1 cellular context compared by ENCODE assay signal in the genomic region with DNA sequence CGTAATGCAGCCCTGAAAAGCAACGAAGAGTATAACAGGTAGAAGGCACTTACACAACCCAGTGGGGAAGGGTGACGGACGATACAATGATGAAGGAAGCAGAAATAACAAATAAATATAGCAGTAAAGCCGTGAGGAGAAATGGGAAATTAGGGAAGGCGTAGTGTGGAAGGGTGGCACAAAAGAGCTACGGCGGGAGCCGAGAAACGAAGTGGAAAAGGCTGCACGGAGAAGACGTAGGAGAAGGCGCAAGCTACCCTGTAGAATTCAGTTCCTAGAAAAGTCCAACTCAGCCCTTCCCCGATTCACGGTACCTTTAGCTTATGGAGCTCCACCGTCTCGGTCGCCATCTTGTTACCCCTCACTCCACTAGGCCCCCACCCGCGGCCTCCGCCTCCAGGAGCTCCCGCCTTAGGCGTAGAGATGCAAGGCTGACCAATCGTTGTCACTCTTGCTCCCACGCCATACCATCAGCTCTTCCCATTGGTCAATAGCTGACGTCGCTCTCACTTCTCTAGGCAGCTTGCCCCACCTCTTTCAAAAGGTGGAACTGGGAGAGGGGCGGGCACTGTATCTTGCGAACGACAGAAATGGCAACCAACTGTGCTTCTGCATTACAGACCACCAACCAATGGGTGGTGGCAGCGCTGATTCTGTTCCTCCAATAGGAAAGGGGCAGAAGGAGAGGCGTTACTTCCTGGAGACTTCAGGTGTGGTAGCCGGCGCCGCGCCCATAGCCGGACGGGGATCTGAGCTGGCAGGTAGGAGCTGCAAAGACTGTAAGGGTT.
A peak's percentile ranks its signal among the peaks of the same experiment; 100 is the strongest.
TF ChIP-seq lines count a peak whose summit lies in the region.

ORMDL2 (plus strand) TSS at position 690 of the 788 bp plus-strand sequence. CDS start 959 bp downstream, outside the sequence.
A gene with protein sequence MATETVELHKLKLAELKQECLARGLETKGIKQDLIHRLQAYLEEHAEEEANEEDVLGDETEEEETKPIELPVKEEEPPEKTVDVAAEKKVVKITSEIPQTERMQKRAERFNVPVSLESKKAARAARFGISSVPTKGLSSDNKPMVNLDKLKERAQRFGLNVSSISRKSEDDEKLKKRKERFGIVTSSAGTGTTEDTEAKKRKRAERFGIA (minus strand): TSS at position 373 of the 788 bp plus-strand sequence. CDS start 23 bp downstream, at position 350.

TF ChIP-seq in K562, 482 proteins besides CTCF, POLR2A, EP300 and RAD21 (continued from another document and continues in another):
- TF ChIP-seq RBM39 (optimal IDR thresholded peaks at IDR 0.05; ENCODE audit: low read depth, low read length) (peak; percentile 43), SIRT6 (IDR thresholded peaks at IDR 0.05; ENCODE audit: low read depth, low read length) (no peak), THAP7 (CRISPR knock-in tag; IDR thresholded peaks at IDR 0.05) (no peak), ZNF766 (CRISPR knock-in tag; conservative IDR thresholded peaks at IDR 0.05) (no peak), HDAC1 (IDR thresholded peaks at IDR 0.05) (peak in 1 of 2 experiments; percentile 87; a peak in 2 of 4 replicates), ZNF133 (CRISPR knock-in tag; IDR thresholded peaks at IDR 0.05) (no peak), FOSL1 (tag; conservative IDR thresholded peaks at IDR 0.05) (no peak), DDX20 (tag; IDR thresholded peaks at IDR 0.05; ENCODE audit: low read depth) (no peak), ZNF79 (CRISPR knock-in tag; IDR thresholded peaks at IDR 0.05; ENCODE audit: low read depth) (no peak), NFYB (IDR thresholded peaks at IDR 0.05; ENCODE audit: extremely low read depth, insufficient read length) (peak; percentile 95), ZFP36 (IDR thresholded peaks at IDR 0.05; ENCODE audit: low read depth, low read length, partially characterized antibody) (no peak), GATA2 (CRISPR knock-in tag; IDR thresholded peaks at IDR 0.05) (no peak), TAF15 (IDR thresholded peaks at IDR 0.05; ENCODE audit: low read depth, low read length) (no peak), ARID3B (CRISPR knock-in tag; IDR thresholded peaks at IDR 0.05; ENCODE audit: borderline replicate concordance) (no peak), HIVEP1 (CRISPR knock-in tag; IDR thresholded peaks at IDR 0.05) (0 out of 2 replicates have a peak, but pooled peaks have one; percentile 1), HNRNPK (IDR thresholded peaks at IDR 0.05; ENCODE audit: low read depth, low read length, poor library complexity, severe bottlenecking) (no peak), GABPB1 (CRISPR knock-in tag; IDR thresholded peaks at IDR 0.05) (peak; percentile 90), SMAD4 (CRISPR knock-in tag; conservative IDR thresholded peaks at IDR 0.05) (no peak), PTTG1 (tag; IDR thresholded peaks at IDR 0.05; ENCODE audit: low read depth) (no peak), TRIM28 (IDR thresholded peaks at IDR 0.05) (no peak), NBN (IDR thresholded peaks at IDR 0.05; ENCODE audit: low read depth) (no peak; the same call in 1 of the 2 replicates), ZNF280A (IDR thresholded peaks at IDR 0.05; ENCODE audit: low read depth, partially characterized antibody) (peak; percentile 8), TCF3 (CRISPR knock-in tag; IDR thresholded peaks at IDR 0.05) (no peak), ADNP (tag; IDR thresholded peaks at IDR 0.05) (no peak), PHF20 (IDR thresholded peaks at IDR 0.05; ENCODE audit: partially characterized antibody) (no peak), ERF (CRISPR knock-in tag; IDR thresholded peaks at IDR 0.05) (no peak), SMAD3 (CRISPR knock-in tag; conservative IDR thresholded peaks at IDR 0.05) (no peak), ZNF146 (CRISPR knock-in tag; IDR thresholded peaks at IDR 0.05; ENCODE audit: unreplicated experiment) (no peak), IRF1 (CRISPR knock-in tag; IDR thresholded peaks at IDR 0.05; ENCODE audit: borderline replicate concordance) (no peak), SRSF7 (optimal IDR thresholded peaks at IDR 0.05; ENCODE audit: low read depth, low read length) (no peak), HMGN3 (IDR thresholded peaks at IDR 0.05; ENCODE audit: borderline replicate concordance, extremely low read depth, insufficient read length, low read depth, low read length) (no peak), PRPF4 (IDR thresholded peaks at IDR 0.05; ENCODE audit: insufficient read depth, low read depth, low read length, poor library complexity, severe bottlenecking) (no peak), BRD9 (IDR thresholded peaks at IDR 0.05; ENCODE audit: low read depth, partially characterized antibody) (peak; percentile 87), HMG20A (CRISPR knock-in tag; conservative IDR thresholded peaks at IDR 0.05) (no peak), IRF2 (CRISPR knock-in tag; IDR thresholded peaks at IDR 0.05) (no peak), ZC3H8 (IDR thresholded peaks at IDR 0.05) (peak; percentile 85; the same call in 1 of the 2 replicates), PHB2 (IDR thresholded peaks at IDR 0.05; ENCODE audit: low read depth) (no peak), BACH1 (tag; IDR thresholded peaks at IDR 0.05) (no peak)
- TF ChIP-seq, protein P1, sequence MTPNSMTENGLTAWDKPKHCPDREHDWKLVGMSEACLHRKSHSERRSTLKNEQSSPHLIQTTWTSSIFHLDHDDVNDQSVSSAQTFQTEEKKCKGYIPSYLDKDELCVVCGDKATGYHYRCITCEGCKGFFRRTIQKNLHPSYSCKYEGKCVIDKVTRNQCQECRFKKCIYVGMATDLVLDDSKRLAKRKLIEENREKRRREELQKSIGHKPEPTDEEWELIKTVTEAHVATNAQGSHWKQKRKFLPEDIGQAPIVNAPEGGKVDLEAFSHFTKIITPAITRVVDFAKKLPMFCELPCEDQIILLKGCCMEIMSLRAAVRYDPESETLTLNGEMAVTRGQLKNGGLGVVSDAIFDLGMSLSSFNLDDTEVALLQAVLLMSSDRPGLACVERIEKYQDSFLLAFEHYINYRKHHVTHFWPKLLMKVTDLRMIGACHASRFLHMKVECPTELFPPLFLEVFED (CRISPR knock-in tag; conservative IDR thresholded peaks at IDR 0.05): 0 out of 2 replicates have a peak, but pooled peaks have one; percentile 46
- TF ChIP-seq, protein P2, sequence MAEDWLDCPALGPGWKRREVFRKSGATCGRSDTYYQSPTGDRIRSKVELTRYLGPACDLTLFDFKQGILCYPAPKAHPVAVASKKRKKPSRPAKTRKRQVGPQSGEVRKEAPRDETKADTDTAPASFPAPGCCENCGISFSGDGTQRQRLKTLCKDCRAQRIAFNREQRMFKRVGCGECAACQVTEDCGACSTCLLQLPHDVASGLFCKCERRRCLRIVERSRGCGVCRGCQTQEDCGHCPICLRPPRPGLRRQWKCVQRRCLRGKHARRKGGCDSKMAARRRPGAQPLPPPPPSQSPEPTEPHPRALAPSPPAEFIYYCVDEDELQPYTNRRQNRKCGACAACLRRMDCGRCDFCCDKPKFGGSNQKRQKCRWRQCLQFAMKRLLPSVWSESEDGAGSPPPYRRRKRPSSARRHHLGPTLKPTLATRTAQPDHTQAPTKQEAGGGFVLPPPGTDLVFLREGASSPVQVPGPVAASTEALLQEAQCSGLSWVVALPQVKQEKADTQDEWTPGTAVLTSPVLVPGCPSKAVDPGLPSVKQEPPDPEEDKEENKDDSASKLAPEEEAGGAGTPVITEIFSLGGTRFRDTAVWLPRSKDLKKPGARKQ (CRISPR knock-in tag; IDR thresholded peaks at IDR 0.05): no peak
- TF ChIP-seq, protein P3, sequence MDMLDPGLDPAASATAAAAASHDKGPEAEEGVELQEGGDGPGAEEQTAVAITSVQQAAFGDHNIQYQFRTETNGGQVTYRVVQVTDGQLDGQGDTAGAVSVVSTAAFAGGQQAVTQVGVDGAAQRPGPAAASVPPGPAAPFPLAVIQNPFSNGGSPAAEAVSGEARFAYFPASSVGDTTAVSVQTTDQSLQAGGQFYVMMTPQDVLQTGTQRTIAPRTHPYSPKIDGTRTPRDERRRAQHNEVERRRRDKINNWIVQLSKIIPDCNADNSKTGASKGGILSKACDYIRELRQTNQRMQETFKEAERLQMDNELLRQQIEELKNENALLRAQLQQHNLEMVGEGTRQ (CRISPR knock-in tag; IDR thresholded peaks at IDR 0.05): no peak
- TF ChIP-seq, protein P4, sequence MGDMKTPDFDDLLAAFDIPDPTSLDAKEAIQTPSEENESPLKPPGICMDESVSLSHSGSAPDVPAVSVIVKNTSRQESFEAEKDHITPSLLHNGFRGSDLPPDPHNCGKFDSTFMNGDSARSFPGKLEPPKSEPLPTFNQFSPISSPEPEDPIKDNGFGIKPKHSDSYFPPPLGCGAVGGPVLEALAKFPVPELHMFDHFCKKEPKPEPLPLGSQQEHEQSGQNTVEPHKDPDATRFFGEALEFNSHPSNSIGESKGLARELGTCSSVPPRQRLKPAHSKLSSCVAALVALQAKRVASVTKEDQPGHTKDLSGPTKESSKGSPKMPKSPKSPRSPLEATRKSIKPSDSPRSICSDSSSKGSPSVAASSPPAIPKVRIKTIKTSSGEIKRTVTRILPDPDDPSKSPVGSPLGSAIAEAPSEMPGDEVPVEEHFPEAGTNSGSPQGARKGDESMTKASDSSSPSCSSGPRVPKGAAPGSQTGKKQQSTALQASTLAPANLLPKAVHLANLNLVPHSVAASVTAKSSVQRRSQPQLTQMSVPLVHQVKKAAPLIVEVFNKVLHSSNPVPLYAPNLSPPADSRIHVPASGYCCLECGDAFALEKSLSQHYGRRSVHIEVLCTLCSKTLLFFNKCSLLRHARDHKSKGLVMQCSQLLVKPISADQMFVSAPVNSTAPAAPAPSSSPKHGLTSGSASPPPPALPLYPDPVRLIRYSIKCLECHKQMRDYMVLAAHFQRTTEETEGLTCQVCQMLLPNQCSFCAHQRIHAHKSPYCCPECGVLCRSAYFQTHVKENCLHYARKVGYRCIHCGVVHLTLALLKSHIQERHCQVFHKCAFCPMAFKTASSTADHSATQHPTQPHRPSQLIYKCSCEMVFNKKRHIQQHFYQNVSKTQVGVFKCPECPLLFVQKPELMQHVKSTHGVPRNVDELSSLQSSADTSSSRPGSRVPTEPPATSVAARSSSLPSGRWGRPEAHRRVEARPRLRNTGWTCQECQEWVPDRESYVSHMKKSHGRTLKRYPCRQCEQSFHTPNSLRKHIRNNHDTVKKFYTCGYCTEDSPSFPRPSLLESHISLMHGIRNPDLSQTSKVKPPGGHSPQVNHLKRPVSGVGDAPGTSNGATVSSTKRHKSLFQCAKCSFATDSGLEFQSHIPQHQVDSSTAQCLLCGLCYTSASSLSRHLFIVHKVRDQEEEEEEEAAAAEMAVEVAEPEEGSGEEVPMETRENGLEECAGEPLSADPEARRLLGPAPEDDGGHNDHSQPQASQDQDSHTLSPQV (IDR thresholded peaks at IDR 0.05): no peak
- TF ChIP-seq, protein P5, sequence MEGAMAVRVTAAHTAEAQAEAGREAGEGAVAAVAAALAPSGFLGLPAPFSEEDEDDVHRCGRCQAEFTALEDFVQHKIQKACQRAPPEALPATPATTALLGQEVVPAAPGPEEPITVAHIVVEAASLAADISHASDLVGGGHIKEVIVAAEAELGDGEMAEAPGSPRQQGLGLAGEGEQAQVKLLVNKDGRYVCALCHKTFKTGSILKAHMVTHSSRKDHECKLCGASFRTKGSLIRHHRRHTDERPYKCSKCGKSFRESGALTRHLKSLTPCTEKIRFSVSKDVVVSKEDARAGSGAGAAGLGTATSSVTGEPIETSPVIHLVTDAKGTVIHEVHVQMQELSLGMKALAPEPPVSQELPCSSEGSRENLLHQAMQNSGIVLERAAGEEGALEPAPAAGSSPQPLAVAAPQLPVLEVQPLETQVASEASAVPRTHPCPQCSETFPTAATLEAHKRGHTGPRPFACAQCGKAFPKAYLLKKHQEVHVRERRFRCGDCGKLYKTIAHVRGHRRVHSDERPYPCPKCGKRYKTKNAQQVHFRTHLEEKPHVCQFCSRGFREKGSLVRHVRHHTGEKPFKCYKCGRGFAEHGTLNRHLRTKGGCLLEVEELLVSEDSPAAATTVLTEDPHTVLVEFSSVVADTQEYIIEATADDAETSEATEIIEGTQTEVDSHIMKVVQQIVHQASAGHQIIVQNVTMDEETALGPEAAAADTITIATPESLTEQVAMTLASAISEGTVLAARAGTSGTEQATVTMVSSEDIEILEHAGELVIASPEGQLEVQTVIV (CRISPR knock-in tag; IDR thresholded peaks at IDR 0.05; ENCODE audit: borderline replicate concordance): no peak
